ENCODE assay signal across 8 cellular contexts in genomic region chr3:79297242-79297641, GRCh38.
DNase-seq lines count a peak whose midpoint lies in the region; ATAC-seq lines count a peak whose summit lies in the region.
"Had no signal": no experiment of that assay in that cellular context is flagged by ENCODE, and none has a peak within 500 bp of the region (broad histone marks: within the 10 kb centered on the region; RNA-seq: fewer than 3 reads in every experiment).

No MANE protein-coding gene starts in this region.

- ATAC-seq in HG03139 (IDR thresholded peaks at IDR 0.05; ENCODE audit: unreplicated experiment), result no peak
- ATAC-seq: naive thymus-derived CD4-positive, alpha-beta T cell had no signal

- DNase-seq in HCEC 1CT (peak; percentile 93), NCI-H226 (peak; percentile 91), dedifferentiated amniotic fluid mesenchymal stem cell (ENCODE audit: extremely low spot score) (peak; percentile 93), skeletal muscle cell (ENCODE audit: low read depth) (peak; percentile 88), iPS-NIHi7 (ENCODE audit: extremely low spot score) (no peak)
- no peak for DNase-seq in activated effector memory CD4-positive, alpha-beta T cell treated with Interleukin-2 at 50 U/mL for 16 hours
- DNase-seq: naive thymus-derived CD4-positive, alpha-beta T cell had no signal

- H3K4me3 ChIP-seq in skeletal muscle cell (ENCODE audit: low read depth, low read length), result no peak overlapping the region

Comparison
In these comparisons a context has a peak if more than half of its experiments do, and no peak if none do; other contexts are left out.
1. DNase-seq: peak in HCEC 1CT (single experiment), NCI-H226 (single experiment), dedifferentiated amniotic fluid mesenchymal stem cell (single experiment) and skeletal muscle cell (single experiment); none in iPS-NIHi7 (single experiment) and activated effector memory CD4-positive, alpha-beta T cell treated with Interleukin-2 at 50 U/mL for 16 hours (single experiment).